In genomic region chr6:85403331-85404015, GRCh38 we compare ENCODE assay signal across 1 cellular context.
TF ChIP-seq lines count a peak whose summit lies in the region.

No MANE protein-coding gene starts in this region.

TF ChIP-seq in HCT116, 20 proteins besides CTCF, POLR2A, EP300 and RAD21 (continued from another document):
- no peak for TF ChIP-seq TCF7L2 (IDR thresholded peaks at IDR 0.05; ENCODE audit: borderline replicate concordance, extremely low read depth, insufficient read depth, insufficient read length)
- TF ChIP-seq SRF (IDR thresholded peaks at IDR 0.05; ENCODE audit: low read depth): no peak
- TF ChIP-seq ATF3 (IDR thresholded peaks at IDR 0.05): no peak
TF ChIP-seq in HCT116: peak in this region for 7.
